Comparison of ENCODE assay signal across 12 cellular contexts in the genomic region with DNA sequence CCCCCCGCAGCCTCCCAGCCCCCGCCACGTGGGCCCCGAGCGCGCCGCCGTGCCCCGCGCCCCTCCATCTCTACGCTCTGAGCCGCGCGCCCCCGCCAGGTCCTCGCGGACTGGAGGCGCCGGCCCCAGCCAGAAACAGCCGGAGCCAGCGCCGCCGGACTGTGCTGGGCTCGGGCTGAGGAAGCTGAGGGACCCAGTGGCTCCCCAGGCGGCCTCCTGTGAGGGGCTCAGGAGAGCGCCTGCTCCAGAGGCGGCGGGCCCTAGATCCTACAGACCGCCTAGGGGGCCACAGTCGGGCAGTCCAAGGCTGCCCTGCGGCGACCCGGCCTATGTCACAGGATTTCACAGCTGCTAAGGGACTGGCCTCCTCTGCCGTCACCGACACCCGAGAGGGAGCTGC.
DNase-seq lines count a peak whose midpoint lies in the region; ATAC-seq and TF ChIP-seq lines count a peak whose summit lies in the region.
"Had no signal": no experiment of that assay in that cellular context is flagged by ENCODE, and none has a peak within 500 bp of the region (broad histone marks: within the 10 kb centered on the region; RNA-seq: fewer than 3 reads in every experiment).

No MANE protein-coding gene starts in this region.

- peak; percentile 84 for DNase-seq in H7
- peak; percentile 22 for DNase-seq in cerebellum (ENCODE audit: low spot score)
- peak; percentile 24 to 41 (median 34) for DNase-seq in immature natural killer cell
- no peak for DNase-seq in smooth muscle cell (lab: John Stamatoyannopoulos, UW; ENCODE audit: unreplicated experiment)
- DNase-seq in dedifferentiated amniotic fluid mesenchymal stem cell (ENCODE audit: extremely low spot score): no peak
- DNase-seq in NCI-H748 (lab: John Stamatoyannopoulos, UW; ENCODE audit: unreplicated experiment): no peak
- DNase-seq in DMS153 (lab: John Stamatoyannopoulos, UW): no peak
- DNase-seq: activated CD4-positive, alpha-beta T cell treated with anti-CD3 and anti-CD28 coated beads for 4 hours had no signal

- no peaks in the 10 kb centered on the region for H3K79me2 ChIP-seq in smooth muscle cell (ENCODE audit: low read depth)

- peaks cover 32% of the 10 kb centered on the region for H3K27me3 ChIP-seq in H7 (ENCODE audit: control insufficient read depth, insufficient read depth, low read length)
- H3K27me3 ChIP-seq in smooth muscle cell (ENCODE audit: low read depth): peaks cover 8% of the 10 kb centered on the region

- no peaks in the 10 kb centered on the region for H3K36me3 ChIP-seq in H7 (replicated peaks; ENCODE audit: control insufficient read depth, insufficient read depth, low read length)
- no peaks in the 10 kb centered on the region for H3K36me3 ChIP-seq in smooth muscle cell (ENCODE audit: low read depth)
- H3K36me3 ChIP-seq: neutrophil had no signal

- H3K9ac ChIP-seq in smooth muscle cell (ENCODE audit: low read depth): no peak overlapping the region

- TF ChIP-seq CTCF in smooth muscle cell (IDR thresholded peaks at IDR 0.05; ENCODE audit: borderline replicate concordance, insufficient read depth, poor library complexity, severe bottlenecking): no peak

- peaks cover 0 to 1% (median 0%) of the 10 kb centered on the region in 6 donors for H3K9me3 Mint-ChIP-seq in immature natural killer cell
- H3K9me3 Mint-ChIP-seq: activated naive CD8-positive, alpha-beta T cell treated with anti-CD3 and anti-CD28 coated beads, Interleukin-2, amount 10 ng/mL, durations not matched to agents 7 days and 5 days had no signal

- H3K27ac Mint-ChIP-seq in immature natural killer cell: no peak overlapping the region
- H3K27ac Mint-ChIP-seq: activated naive CD8-positive, alpha-beta T cell treated with anti-CD3 and anti-CD28 coated beads, Interleukin-2, amount 10 ng/mL, durations not matched to agents 7 days and 5 days; CD8-positive, alpha-beta memory T cell had no signal

- H3K36me3 Mint-ChIP-seq in immature natural killer cell: peaks cover 0 to 3% (median 0%) of the 10 kb centered on the region in 3 donors
- H3K36me3 Mint-ChIP-seq: activated naive CD8-positive, alpha-beta T cell treated with anti-CD3 and anti-CD28 coated beads, Interleukin-2, amount 10 ng/mL, durations not matched to agents 7 days and 5 days; CD8-positive, alpha-beta memory T cell had no signal

- peaks cover 10% of the 10 kb centered on the region for H3K4me1 ChIP-seq in smooth muscle cell (ENCODE audit: low read depth)

- peaks cover 11 to 39% (median 19%) of the 10 kb centered on the region in 3 donors for H3K27me3 Mint-ChIP-seq in immature natural killer cell (ENCODE audit: low read depth in 3 of 3)

- no peak for ATAC-seq in GM21360 (IDR thresholded peaks at IDR 0.05; ENCODE audit: unreplicated experiment)

- H2AFZ ChIP-seq in smooth muscle cell (ENCODE audit: low read depth): peak overlapping the region; percentile 75

- no peak overlapping the region for H3K27ac ChIP-seq in smooth muscle cell (ENCODE audit: low read depth)
- H3K27ac ChIP-seq: neutrophil had no signal

- WGBS in smooth muscle cell (ENCODE audit: low lambda C conversion rate): 27% methylated on average over 15 of the region's 36 CpGs

- H3K9me3 ChIP-seq in smooth muscle cell (replicated peaks; ENCODE audit: low read depth): no peaks in the 10 kb centered on the region
- H3K9me3 ChIP-seq: neutrophil had no signal

- peak overlapping the region in 2 of 5 donors; percentile 27 to 65 for H3K4me3 Mint-ChIP-seq in immature natural killer cell
- H3K4me3 Mint-ChIP-seq: activated naive CD8-positive, alpha-beta T cell treated with anti-CD3 and anti-CD28 coated beads, Interleukin-2, amount 10 ng/mL, durations not matched to agents 7 days and 5 days had no signal

- H3K4me2 ChIP-seq in smooth muscle cell: peak overlapping the region; percentile 84

- peaks cover 6 to 10% of the 10 kb centered on the region in 2 donors for H3K4me1 Mint-ChIP-seq in immature natural killer cell

- H4K20me1 ChIP-seq in smooth muscle cell (ENCODE audit: low read depth): no peaks in the 10 kb centered on the region

- H3F3A ChIP-seq in smooth muscle cell (ENCODE audit: low read depth): no peaks in the 10 kb centered on the region

- peak overlapping the region; percentile 22 for H3K4me3 ChIP-seq in H7 (ENCODE audit: insufficient read depth, low read depth, low read length)
- H3K4me3 ChIP-seq in smooth muscle cell: peak overlapping the region; percentile 38

Comparison
In these comparisons a context has a peak if more than half of its experiments do, and no peak if none do; other contexts are left out.
1. DNase-seq: peak in H7 (single experiment), cerebellum (single experiment) and immature natural killer cell (3 of 3); none in smooth muscle cell (single experiment), dedifferentiated amniotic fluid mesenchymal stem cell (single experiment), NCI-H748 (single experiment) and DMS153 (single experiment).